In genomic region chr5:95884511-95884910, GRCh38 we compare ENCODE assay signal across 21 cellular contexts.
A peak's percentile ranks its signal among the peaks of the same experiment; 100 is the strongest.
DNase-seq lines count a peak whose midpoint lies in the region; ATAC-seq and TF ChIP-seq lines count a peak whose summit lies in the region.
"Had no signal": no experiment of that assay in that cellular context is flagged by ENCODE, and none has a peak within 500 bp of the region (broad histone marks: within the 10 kb centered on the region; RNA-seq: fewer than 3 reads in every experiment).

No MANE protein-coding gene starts in this region.

- H3K36me3 Mint-ChIP-seq in HFFc6 (ENCODE audit: low read depth): peaks cover 69% of the 10 kb centered on the region
- no peaks in the 10 kb centered on the region for H3K36me3 Mint-ChIP-seq in T-helper 17 cell (ENCODE audit: low read depth)

- H3K27ac ChIP-seq in suprapubic skin: peak overlapping the region; percentile 39
- H3K27ac ChIP-seq: heart left ventricle, left lung, SJCRH30 had no signal

- H3K4me1 Mint-ChIP-seq in HFFc6 (ENCODE audit: low read depth): peaks cover 91% of the 10 kb centered on the region
- peaks cover 2% of the 10 kb centered on the region for H3K4me1 Mint-ChIP-seq in T-helper 17 cell
- H3K4me1 Mint-ChIP-seq: neural crest cell had no signal

- DNase-seq in HFFc6 (peak; percentile 2), T-helper 17 cell (no peak), fibroblast of villous mesenchyme (ENCODE audit: low read depth) (peak; percentile 79), suprapubic skin (ENCODE audit: low spot score in 2 of 2) (no peak), cortex of kidney (lab: John Stamatoyannopoulos, UW) (no peak), T-helper 2 cell (no peak)
- DNase-seq: activated naive CD8-positive, alpha-beta T cell treated with anti-CD3 and anti-CD28 coated beads for 36 hours; activated T-cell treated with anti-CD3 and anti-CD28 coated beads, Interleukin-2, amount 50 U/mL, for 72 hours; BE2C; effector CD8-positive, alpha-beta T cell; heart left ventricle; left lung; midbrain; NCI-H1092; NCI-H2029 treated with DMSO at 0.1 percent for 48 hours; NCI-H345; SJCRH30; stimulated activated naive CD8-positive, alpha-beta T cell treated with anti-CD3 and anti-CD28 coated beads, Interleukin-15, Interleukin-2, amounts not matched to agents 100 U/mL and 50 U/mL, for 24 hours had no signal

- H3K4me3 ChIP-seq in fibroblast of villous mesenchyme (ENCODE audit: low read depth, low read length): no peak overlapping the region
- H3K4me3 ChIP-seq in suprapubic skin: no peak overlapping the region
- H3K4me3 ChIP-seq: heart left ventricle, left lung, prostate gland, SJCRH30 had no signal

- peak overlapping the region; percentile 67 for H3K27ac Mint-ChIP-seq in HFFc6
- H3K27ac Mint-ChIP-seq in T-helper 17 cell: peak overlapping the region; percentile 63
- H3K27ac Mint-ChIP-seq: activated naive CD8-positive, alpha-beta T cell treated with anti-CD3 and anti-CD28 coated beads for 36 hours; activated T-cell treated with anti-CD3 and anti-CD28 coated beads, Interleukin-2, amount 50 U/mL, for 72 hours had no signal

- 72% methylated on average over 1 of the region's 1 CpG for WGBS in suprapubic skin

- H3K9me3 Mint-ChIP-seq in HFFc6: peaks cover 50% of the 10 kb centered on the region
- H3K9me3 Mint-ChIP-seq: activated naive CD8-positive, alpha-beta T cell treated with anti-CD3 and anti-CD28 coated beads for 36 hours; activated T-cell treated with anti-CD3 and anti-CD28 coated beads, Interleukin-2, amount 50 U/mL, for 72 hours; neural crest cell had no signal

- ATAC-seq in T-helper 17 cell (no peak), HG02623 (IDR thresholded peaks at IDR 0.05; ENCODE audit: unreplicated experiment) (no peak)
- ATAC-seq: activated T-cell treated with anti-CD3 and anti-CD28 coated beads, Interleukin-2, amount 50 U/mL, for 72 hours had no signal

- TF ChIP-seq EP300 in suprapubic skin (IDR thresholded peaks at IDR 0.05): no peak

- H3K4me1 ChIP-seq in suprapubic skin: peaks cover 43% of the 10 kb centered on the region
- H3K4me1 ChIP-seq: BE2C, SJCRH30 had no signal

- H3K36me3 ChIP-seq in suprapubic skin: peaks cover 14% of the 10 kb centered on the region
- H3K36me3 ChIP-seq: BE2C, prostate gland had no signal

- no peaks in the 10 kb centered on the region for H3K27me3 ChIP-seq in suprapubic skin
- H3K27me3 ChIP-seq: BE2C, heart left ventricle, left lung, SJCRH30 had no signal

- H3K9me3 ChIP-seq in T-helper 17 cell (ENCODE audit: control insufficient read depth, low read length, poor library complexity, severe bottlenecking) (no peaks in the 10 kb centered on the region), suprapubic skin (no peaks in the 10 kb centered on the region)
- H3K9me3 ChIP-seq: BE2C, heart left ventricle, left lung, prostate gland, SJCRH30 had no signal

- H3K27me3 Mint-ChIP-seq in HFFc6 (ENCODE audit: insufficient read depth) (peaks cover 77% of the 10 kb centered on the region), T-helper 17 cell (no peaks in the 10 kb centered on the region)
- H3K27me3 Mint-ChIP-seq: activated naive CD8-positive, alpha-beta T cell treated with anti-CD3 and anti-CD28 coated beads for 36 hours had no signal

- H3K4me3 Mint-ChIP-seq in HFFc6 (peak overlapping the region; percentile 60; the same call in 1 of the 2 replicates), T-helper 17 cell (peak overlapping the region; percentile 7)
- H3K4me3 Mint-ChIP-seq: activated naive CD8-positive, alpha-beta T cell treated with anti-CD3 and anti-CD28 coated beads for 36 hours; activated T-cell treated with anti-CD3 and anti-CD28 coated beads, Interleukin-2, amount 50 U/mL, for 72 hours; neural crest cell had no signal

- TF ChIP-seq POLR2A in suprapubic skin (IDR thresholded peaks at IDR 0.05): no peak

- TF ChIP-seq CTCF in HFFc6 (IDR thresholded peaks at IDR 0.05) (no peak), fibroblast of villous mesenchyme (IDR thresholded peaks at IDR 0.05; ENCODE audit: insufficient read depth, low read depth, low read length) (no peak), suprapubic skin (IDR thresholded peaks at IDR 0.05) (no peak)

Comparison
In these comparisons a context has a peak if more than half of its experiments do, and no peak if none do; other contexts are left out.
1. DNase-seq: peak in HFFc6 (single experiment) and fibroblast of villous mesenchyme (single experiment); none in T-helper 17 cell (0 of 3), suprapubic skin (0 of 2), cortex of kidney (single experiment) and T-helper 2 cell (0 of 5).